In the genomic region with DNA sequence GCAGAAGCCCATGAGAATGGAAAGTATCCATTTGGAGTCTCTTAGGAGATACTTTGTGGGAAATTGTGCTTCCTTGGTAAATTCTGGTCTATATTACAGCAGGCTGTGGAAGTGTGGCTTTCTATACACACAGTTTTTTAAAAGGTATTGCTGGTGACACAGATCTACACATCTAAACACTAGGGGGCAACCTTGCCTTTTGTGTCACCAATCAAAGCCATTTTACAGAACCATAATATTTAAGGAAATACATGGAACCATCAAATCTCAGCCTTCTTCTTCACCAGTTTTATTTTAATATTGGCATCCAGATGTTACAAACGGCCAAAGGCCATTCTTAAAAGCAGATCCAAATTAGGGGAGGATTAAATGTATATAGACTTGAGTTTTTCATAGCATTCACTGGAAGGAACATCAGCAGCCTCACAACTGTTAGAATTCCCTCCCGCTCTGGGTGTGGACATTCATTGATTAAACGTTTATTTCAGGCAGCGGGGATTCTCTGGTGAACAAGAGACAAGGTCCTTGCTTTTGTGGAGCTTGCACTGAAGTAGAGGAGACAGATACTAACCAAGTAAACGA, we compare ENCODE assay signal across 8 cellular contexts.
A peak's percentile ranks its signal among the peaks of the same experiment; 100 is the strongest.
DNase-seq lines count a peak whose midpoint lies in the region; ATAC-seq and TF ChIP-seq lines count a peak whose summit lies in the region.

No MANE protein-coding gene starts in this region.

- DNase-seq in AG10803 (ENCODE audit: low read depth) (peak; percentile 71), GM10266 (ENCODE audit: extremely low spot score) (peak; percentile 58), Karpas-422 (peak; percentile 92), RPMI8226 (peak; percentile 64), cardiac fibroblast (ENCODE audit: low read depth in 2 of 2) (peak; percentile 74 to 81), kidney tubule cell (ENCODE audit: low spot score) (peak; percentile 60)

- H3K4me1 ChIP-seq in Karpas-422 (ENCODE audit: low read length) = peaks cover 84% of the 10 kb centered on the region

- no peaks in the 10 kb centered on the region for H3K36me3 ChIP-seq in Karpas-422 (ENCODE audit: insufficient read depth, low read length)

- H3K9me3 ChIP-seq in Karpas-422 (ENCODE audit: low read length) = no peaks in the 10 kb centered on the region

- H3K9ac ChIP-seq in Karpas-422 (ENCODE audit: low read length) = peak overlapping the region; percentile 76

- H3K4me3 ChIP-seq in AG10803 (ENCODE audit: low read length) (no peak overlapping the region), Karpas-422 (ENCODE audit: low read length) (no peak overlapping the region), cardiac fibroblast (replicated peaks in 1 of 2; ENCODE audit: low read depth in 2 of 2, low read length in 2 of 2) (no peak overlapping the region)

- ATAC-seq in HG03520 (IDR thresholded peaks at IDR 0.05; ENCODE audit: unreplicated experiment) = no peak

- H3K4me2 ChIP-seq in Karpas-422 (ENCODE audit: low read depth, low read length, poor library complexity, severe bottlenecking) = peak overlapping the region; percentile 67

- H2AFZ ChIP-seq in Karpas-422 (ENCODE audit: low read length) = peak overlapping the region; percentile 52

- H3K27ac ChIP-seq in Karpas-422 (ENCODE audit: low read length) (peak overlapping the region; percentile 99), temporal lobe (ENCODE audit: low read depth, low read length) (peak overlapping the region; percentile 62)

- no peaks in the 10 kb centered on the region for H3K79me2 ChIP-seq in Karpas-422 (ENCODE audit: low read length)

- H3K9me2 ChIP-seq in Karpas-422 (replicated peaks; ENCODE audit: insufficient read depth, low read length) = no peaks in the 10 kb centered on the region

- H3K27me3 ChIP-seq in Karpas-422 (ENCODE audit: low read length) = no peaks in the 10 kb centered on the region

- H4K20me1 ChIP-seq in Karpas-422 (ENCODE audit: insufficient read depth, low read depth, low read length) = no peaks in the 10 kb centered on the region

- TF ChIP-seq CTCF in AG10803 (conservative IDR thresholded peaks at IDR 0.05; ENCODE audit: low read length) (peak; percentile 83), GM10266 (IDR thresholded peaks at IDR 0.05; ENCODE audit: control insufficient read depth, insufficient read depth, low read depth, missing control alignments) (peak; percentile 71), cardiac fibroblast (IDR thresholded peaks at IDR 0.05; ENCODE audit: low read depth, low read length) (peak; percentile 60)
